Comparison of ENCODE assay signal across 8 cellular contexts in the genomic region with DNA sequence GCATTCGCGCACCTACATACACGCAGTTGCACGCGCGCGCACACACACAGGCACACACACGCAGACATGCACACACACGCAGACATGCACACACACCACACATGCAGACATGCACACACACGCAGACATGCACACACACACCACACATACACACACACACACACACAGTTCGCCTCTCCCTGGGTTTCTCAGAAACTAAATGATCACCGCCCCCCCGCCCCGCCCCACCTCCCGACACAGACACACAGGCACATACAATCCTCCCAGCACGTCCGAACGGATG. TPM values are rescaled to one million over a fixed set of nuclear protein-coding genes. Genes with fewer than 3 reads are reported as not detected.
DNase-seq lines count a peak whose midpoint lies in the region; ATAC-seq and FAIRE-seq lines count a peak whose summit lies in the region.

No MANE protein-coding gene starts in this region.

- H3K27ac ChIP-seq in HUES48 (ENCODE audit: low read depth, low read length) (no peak overlapping the region), small intestine (ENCODE audit: low read depth in 1 of 2, low read length in 1 of 2) (no peak overlapping the region)

- H3K4me1 Mint-ChIP-seq in activated T-cell treated with anti-CD3 and anti-CD28 coated beads, Interleukin-2, amount 50 U/mL, for 72 hours (ENCODE audit: low read depth) = peaks cover 25% of the 10 kb centered on the region

- H3K9me3 ChIP-seq in HUES48 (ENCODE audit: control insufficient read depth, insufficient read depth, low read length) (no peaks in the 10 kb centered on the region), small intestine (ENCODE audit: control insufficient read depth, low read depth) (no peaks in the 10 kb centered on the region)

- ATAC-seq in activated T-cell treated with anti-CD3 and anti-CD28 coated beads, Interleukin-2, amount 50 U/mL, for 72 hours (replicated peaks in 1 of 2) = peak; percentile 16 to 21
- ATAC-seq in left ventricle myocardium superior (no peak), GM21528 (IDR thresholded peaks at IDR 0.05; ENCODE audit: low FRiP score, unreplicated experiment) (no peak), GM21529 (IDR thresholded peaks at IDR 0.05; ENCODE audit: unreplicated experiment) (no peak)

- H3K4me3 ChIP-seq in HUES48 (ENCODE audit: low read depth, low read length) (peak overlapping the region; percentile 70), small intestine (ENCODE audit: low read depth in 1 of 2, low read length in 2 of 2) (peak overlapping the region; percentile 47 to 57)

- peaks cover 4% of the 10 kb centered on the region; the same call in 1 of the 2 replicates for H3K36me3 ChIP-seq in HUES48 (ENCODE audit: control insufficient read depth, insufficient read depth, low read length)
- no peaks in the 10 kb centered on the region for H3K36me3 ChIP-seq in small intestine (ENCODE audit: control insufficient read depth in 2 of 2, insufficient read depth in 2 of 2, low read length in 2 of 2)

- no peak overlapping the region for H3K27ac Mint-ChIP-seq in activated T-cell treated with anti-CD3 and anti-CD28 coated beads, Interleukin-2, amount 50 U/mL, for 72 hours

- H3K4me1 ChIP-seq in HUES48 (ENCODE audit: control insufficient read depth, insufficient read depth, low read length) (peaks cover 40% of the 10 kb centered on the region), small intestine (ENCODE audit: control insufficient read depth in 2 of 2, insufficient read depth in 1 of 2, low read depth in 1 of 2, low read length in 1 of 2) (peaks cover 0 to 7% of the 10 kb centered on the region in 2 donors)

- no peak for FAIRE-seq in small intestine (lab: Jason Lieb, UNC)

- peaks cover 56% of the 10 kb centered on the region for H3K27me3 Mint-ChIP-seq in activated T-cell treated with anti-CD3 and anti-CD28 coated beads, Interleukin-2, amount 50 U/mL, for 72 hours (ENCODE audit: low read depth)

- WGBS in small intestine, 3 donors = 2 to 8% (median 5%) methylated on average over 18 of the region's 18 CpGs

- peak overlapping the region; percentile 75 to 98 for H3K4me3 Mint-ChIP-seq in activated T-cell treated with anti-CD3 and anti-CD28 coated beads, Interleukin-2, amount 50 U/mL, for 72 hours

- H3K27me3 ChIP-seq in HUES48 (ENCODE audit: control insufficient read depth, insufficient read depth, low read length) (peaks cover 67% of the 10 kb centered on the region), small intestine (ENCODE audit: control insufficient read depth in 2 of 2, insufficient read depth in 2 of 2, low read length in 2 of 2) (peaks cover 0 to 12% of the 10 kb centered on the region in 2 donors)

- intact Hi-C loops in left ventricle myocardium superior (cut with micrococcal nuclease) = loop anchor here (5.0 to 10.0 kb wide), 3 partner anchors 466 to 1836 kb away; no protein-coding TSS in a partner anchor

- H3K36me3 Mint-ChIP-seq in activated T-cell treated with anti-CD3 and anti-CD28 coated beads, Interleukin-2, amount 50 U/mL, for 72 hours (ENCODE audit: insufficient read depth in 2 of 2) = peaks cover 5 to 8% of the 10 kb centered on the region in 2 donors

- H3K9ac ChIP-seq in HUES48 (ENCODE audit: low read depth, low read length) = no peak overlapping the region

- no peaks in the 10 kb centered on the region for H3K9me3 Mint-ChIP-seq in activated T-cell treated with anti-CD3 and anti-CD28 coated beads, Interleukin-2, amount 50 U/mL, for 72 hours

- peak; percentile 11 to 15 for DNase-seq in activated T-cell treated with anti-CD3 and anti-CD28 coated beads, Interleukin-2, amount 50 U/mL, for 72 hours
- DNase-seq in left ventricle myocardium superior (peak; percentile 33), small intestine (no peak), DMS153 treated with DMSO at 0.1 percent for 48 hours (lab: John Stamatoyannopoulos, UW; ENCODE audit: unreplicated experiment) (no peak), germinal center (ENCODE audit: low spot score) (no peak)

RNA-seq across cellular contexts. Expression of gene EPHA4, which starts 1.1 kb away (rescaled TPM):
- total RNA-seq in activated T-cell treated with anti-CD3 and anti-CD28 coated beads, Interleukin-2, amount 50 U/mL, for 72 hours = 1 to 10 TPM; 3.4 to 6.6 TPM
- 16.3 TPM for total RNA-seq in left ventricle myocardium superior
- polyA plus RNA-seq in small intestine = 1 to 10 TPM in 1 of 3 donors, not detected in 2; 3.1 TPM

Comparison
In these comparisons a context has a peak if more than half of its experiments do, and no peak if none do; other contexts are left out.
1. ATAC-seq: peak in activated T-cell treated with anti-CD3 and anti-CD28 coated beads, Interleukin-2, amount 50 U/mL, for 72 hours (2 of 2); none in left ventricle myocardium superior (single experiment), GM21528 (single experiment) and GM21529 (single experiment).
2. DNase-seq: peak in activated T-cell treated with anti-CD3 and anti-CD28 coated beads, Interleukin-2, amount 50 U/mL, for 72 hours (2 of 2) and left ventricle myocardium superior (single experiment); none in small intestine (single experiment), DMS153 treated with DMSO at 0.1 percent for 48 hours (single experiment) and germinal center (single experiment).